ENCODE assay signal across 33 cellular contexts in genomic region chr6:128062882-128063603, GRCh38.
DNase-seq lines count a peak whose midpoint lies in the region; ATAC-seq, FAIRE-seq and TF ChIP-seq lines count a peak whose summit lies in the region.
"Had no signal": no experiment of that assay in that cellular context is flagged by ENCODE, and none has a peak within 500 bp of the region (broad histone marks: within the 10 kb centered on the region; RNA-seq: fewer than 3 reads in every experiment).

No MANE protein-coding gene starts in this region.

- no peak for FAIRE-seq in astrocyte (lab: Jason Lieb, UNC)

- TF ChIP-seq CTCF in astrocyte (IDR thresholded peaks at IDR 0.05; ENCODE audit: insufficient read depth, low read depth, low read length) (no peak), type B pancreatic cell (conservative IDR thresholded peaks at IDR 0.05) (no peak), Peyer's patch (IDR thresholded peaks at IDR 0.05) (no peak)

- no peak overlapping the region for H3K4me2 ChIP-seq in astrocyte (ENCODE audit: low read length)

- H2AFZ ChIP-seq in astrocyte (ENCODE audit: low read depth, low read length), result no peak overlapping the region

- H3K36me3 ChIP-seq in astrocyte (ENCODE audit: insufficient read depth, low read length) (peaks cover 6% of the 10 kb centered on the region), Peyer's patch (peaks cover 0 to 18% (median 0%) of the 10 kb centered on the region in 3 donors)
- H3K36me3 ChIP-seq in CD4-positive, alpha-beta memory T cell (ENCODE audit: insufficient read depth, low read length), result no peaks in the 10 kb centered on the region
- H3K36me3 ChIP-seq: adrenal gland, right atrium auricular region had no signal

- POLR2A ChIA-PET in CD4-positive, alpha-beta memory T cell (lab: Charles Lee; ENCODE audit: partially characterized antibody), result no interaction called here

- no peaks in the 10 kb centered on the region for H3K79me2 ChIP-seq in astrocyte (ENCODE audit: insufficient read depth, low read length)

- intact Hi-C loops in CD4-positive, alpha-beta memory T cell (cut with micrococcal nuclease), result no loop called here

- peaks cover 15% of the 10 kb centered on the region for H3K36me3 Mint-ChIP-seq in astrocyte (ENCODE audit: low read depth, unreplicated experiment)
- H3K36me3 Mint-ChIP-seq in type B pancreatic cell, result peaks cover 18% of the 10 kb centered on the region
- peaks cover 0 to 4% of the 10 kb centered on the region in 2 donors for H3K36me3 Mint-ChIP-seq in CD4-positive, alpha-beta memory T cell
- H3K36me3 Mint-ChIP-seq: CD4-positive, CD25-positive, alpha-beta regulatory T cell; immature natural killer cell; natural killer cell; stimulated activated effector memory CD8-positive, alpha-beta T cell treated with anti-CD3 and anti-CD28 coated beads, Interleukin-12 subunit alpha, Interleukin-12 subunit beta, amount 100 ng/mL, for 72 hours had no signal

- H3K9me3 ChIP-seq in astrocyte (ENCODE audit: insufficient read depth, low read depth, low read length), result no peaks in the 10 kb centered on the region
- no peaks in the 10 kb centered on the region for H3K9me3 ChIP-seq in CD4-positive, alpha-beta memory T cell (ENCODE audit: control insufficient read depth in 1 of 2, low read length in 2 of 2)
- H3K9me3 ChIP-seq in Peyer's patch, result no peaks in the 10 kb centered on the region
- H3K9me3 ChIP-seq: adrenal gland, esophagus muscularis mucosa, gastroesophageal sphincter, right atrium auricular region, SJSA1, upper lobe of left lung had no signal

- peak; percentile 13 for DNase-seq in EL
- DNase-seq in astrocyte (ENCODE audit: low read depth), result peak; percentile 34
- DNase-seq in left lobe of liver (ENCODE audit: low spot score), result no peak
- DNase-seq in type B pancreatic cell (ENCODE audit: extremely low spot score, unreplicated experiment), result no peak
- DNase-seq in CD4-positive, alpha-beta memory T cell, result no peak
- DNase-seq in Peyer's patch, result no peak
- DNase-seq: activated B cell treated with CpG ODN at 0.5 μM for 24 hours; activated CD4-positive, alpha-beta T cell treated with anti-CD3 and anti-CD28 coated beads, Interleukin-2, amount 50 U/mL, for 4 hours; activated naive CD4-positive, alpha-beta T cell; activated T-cell treated with anti-CD3 and anti-CD28 coated beads, Interleukin-2, amount 50 U/mL, for 72 hours; adrenal gland; CD4-positive, CD25-positive, alpha-beta regulatory T cell; cortex of kidney; DMS 273 treated with DMSO at 0.1 percent for 48 hours; endodermal cell; hypothalamus; immature natural killer cell; natural killer cell; NCI-H524 treated with DMSO at 0.1 percent for 48 hours; NK-92 treated with Interleukin-12 subunit alpha and Interleukin-12 subunit beta, amount 100 ng/mL, for 24 hours; occipital lobe; stimulated activated CD4-positive, alpha-beta T cell treated with anti-CD3 and anti-CD28 coated beads, Interleukin-12 subunit alpha, Interleukin-12 subunit beta, amount 100 ng/mL, for 4 hours; stimulated activated CD4-positive, alpha-beta T cell treated with anti-CD3 and anti-CD28 coated beads, Interleukin-4, amount 100 ng/mL, for 24 hours; substantia nigra; upper lobe of left lung had no signal

- H3K27me3 Mint-ChIP-seq in astrocyte (ENCODE audit: low read depth, unreplicated experiment) (no peaks in the 10 kb centered on the region), type B pancreatic cell (no peaks in the 10 kb centered on the region)
- H3K27me3 Mint-ChIP-seq in CD4-positive, alpha-beta memory T cell, result no peaks in the 10 kb centered on the region
- H3K27me3 Mint-ChIP-seq: activated B cell treated with CpG ODN at 0.5 μM for 24 hours; CD4-positive, CD25-positive, alpha-beta regulatory T cell; IgD-negative memory B cell had no signal

- H3K4me3 Mint-ChIP-seq in astrocyte (ENCODE audit: unreplicated experiment) (no peak overlapping the region), type B pancreatic cell (no peak overlapping the region)
- no peak overlapping the region for H3K4me3 Mint-ChIP-seq in CD4-positive, alpha-beta memory T cell
- H3K4me3 Mint-ChIP-seq: activated B cell treated with CpG ODN at 0.5 μM for 24 hours; activated T-cell treated with anti-CD3 and anti-CD28 coated beads, Interleukin-2, amount 50 U/mL, for 72 hours; CD4-positive, CD25-positive, alpha-beta regulatory T cell; endodermal cell; IgD-negative memory B cell; immature natural killer cell; natural killer cell; stimulated activated effector memory CD8-positive, alpha-beta T cell treated with anti-CD3 and anti-CD28 coated beads, Interleukin-12 subunit alpha, Interleukin-12 subunit beta, amount 100 ng/mL, for 72 hours had no signal

- H3K27ac Mint-ChIP-seq in astrocyte (ENCODE audit: unreplicated experiment) (peak overlapping the region; percentile 50), type B pancreatic cell (peak overlapping the region; percentile 58)
- H3K27ac Mint-ChIP-seq in CD4-positive, alpha-beta memory T cell, result no peak overlapping the region
- H3K27ac Mint-ChIP-seq: activated B cell treated with CpG ODN at 0.5 μM for 24 hours; activated T-cell treated with anti-CD3 and anti-CD28 coated beads, Interleukin-2, amount 50 U/mL, for 72 hours; CD4-positive, CD25-positive, alpha-beta regulatory T cell; endodermal cell; IgD-negative memory B cell; immature natural killer cell; natural killer cell; stimulated activated effector memory CD8-positive, alpha-beta T cell treated with anti-CD3 and anti-CD28 coated beads, Interleukin-12 subunit alpha, Interleukin-12 subunit beta, amount 100 ng/mL, for 72 hours had no signal

- peaks cover 37% of the 10 kb centered on the region for H3K4me1 Mint-ChIP-seq in astrocyte (ENCODE audit: low read depth, unreplicated experiment)
- H3K4me1 Mint-ChIP-seq in type B pancreatic cell (ENCODE audit: unreplicated experiment), result peaks cover 5% of the 10 kb centered on the region
- peaks cover 0 to 2% (median 0%) of the 10 kb centered on the region in 4 donors for H3K4me1 Mint-ChIP-seq in CD4-positive, alpha-beta memory T cell
- H3K4me1 Mint-ChIP-seq: activated B cell treated with CpG ODN at 0.5 μM for 24 hours; IgD-negative memory B cell; immature natural killer cell; natural killer cell; stimulated activated effector memory CD8-positive, alpha-beta T cell treated with anti-CD3 and anti-CD28 coated beads, Interleukin-12 subunit alpha, Interleukin-12 subunit beta, amount 100 ng/mL, for 72 hours had no signal

- no peak for TF ChIP-seq POLR2A in Peyer's patch (IDR thresholded peaks at IDR 0.05)

- no peak overlapping the region for H3K4me3 ChIP-seq in astrocyte (ENCODE audit: insufficient read depth, low read depth, low read length)
- no peak overlapping the region for H3K4me3 ChIP-seq in CD4-positive, alpha-beta memory T cell (ENCODE audit: low read length in 2 of 2)
- no peak overlapping the region for H3K4me3 ChIP-seq in Peyer's patch
- H3K4me3 ChIP-seq: adrenal gland, esophagus muscularis mucosa, gastroesophageal sphincter, right atrium auricular region, SJSA1, upper lobe of left lung had no signal

- CTCF ChIA-PET in CD4-positive, alpha-beta memory T cell (lab: Charles Lee; ENCODE audit: partially characterized antibody), result interaction anchor here (0.7 kb wide), 1 partner anchor 58 kb away, joined by 3 read pairs; no protein-coding TSS in a partner anchor

- H3K4me1 ChIP-seq in astrocyte (ENCODE audit: insufficient read depth, low read length) (no peaks in the 10 kb centered on the region), Peyer's patch (no peaks in the 10 kb centered on the region)
- no peaks in the 10 kb centered on the region for H3K4me1 ChIP-seq in CD4-positive, alpha-beta memory T cell (ENCODE audit: insufficient read depth, low read length)
- H3K4me1 ChIP-seq: adrenal gland, esophagus muscularis mucosa, gastroesophageal sphincter, right atrium auricular region, SJSA1, upper lobe of left lung had no signal

- no peaks in the 10 kb centered on the region for H4K20me1 ChIP-seq in astrocyte (ENCODE audit: insufficient read depth, low read length)

- ATAC-seq in left lobe of liver, result peak; percentile 97
- no peak for ATAC-seq in GM21526 (IDR thresholded peaks at IDR 0.05; ENCODE audit: low FRiP score, unreplicated experiment)
- ATAC-seq: activated T-cell treated with anti-CD3 and anti-CD28 coated beads, Interleukin-2, amount 50 U/mL, for 72 hours; gastroesophageal sphincter; natural killer cell; Panc1; stimulated activated effector memory CD8-positive, alpha-beta T cell treated with anti-CD3 and anti-CD28 coated beads, Interleukin-12 subunit alpha, Interleukin-12 subunit beta, amount 100 ng/mL, for 72 hours had no signal

- no peak overlapping the region for H3K9ac ChIP-seq in astrocyte (ENCODE audit: low read length)

- H3K27me3 ChIP-seq in astrocyte (ENCODE audit: insufficient read depth, low read length), result no peaks in the 10 kb centered on the region
- no peaks in the 10 kb centered on the region for H3K27me3 ChIP-seq in CD4-positive, alpha-beta memory T cell (ENCODE audit: insufficient read depth, low read length)
- no peaks in the 10 kb centered on the region for H3K27me3 ChIP-seq in Peyer's patch
- H3K27me3 ChIP-seq: adrenal gland, esophagus muscularis mucosa, gastroesophageal sphincter, right atrium auricular region, SJSA1, upper lobe of left lung had no signal

- H3K9me3 Mint-ChIP-seq in astrocyte (ENCODE audit: unreplicated experiment), result no peaks in the 10 kb centered on the region
- H3K9me3 Mint-ChIP-seq in type B pancreatic cell, result no peaks in the 10 kb centered on the region
- H3K9me3 Mint-ChIP-seq in CD4-positive, alpha-beta memory T cell, result no peaks in the 10 kb centered on the region
- H3K9me3 Mint-ChIP-seq: activated B cell treated with CpG ODN at 0.5 μM for 24 hours; activated T-cell treated with anti-CD3 and anti-CD28 coated beads, Interleukin-2, amount 50 U/mL, for 72 hours; CD4-positive, CD25-positive, alpha-beta regulatory T cell; endodermal cell; IgD-negative memory B cell; immature natural killer cell; natural killer cell; stimulated activated effector memory CD8-positive, alpha-beta T cell treated with anti-CD3 and anti-CD28 coated beads, Interleukin-12 subunit alpha, Interleukin-12 subunit beta, amount 100 ng/mL, for 72 hours had no signal

- no peak overlapping the region for H3K27ac ChIP-seq in astrocyte (ENCODE audit: low read depth, low read length)
- H3K27ac ChIP-seq in CD4-positive, alpha-beta memory T cell (ENCODE audit: low read depth, low read length), result no peak overlapping the region
- H3K27ac ChIP-seq in Peyer's patch, result no peak overlapping the region
- H3K27ac ChIP-seq: adrenal gland, esophagus muscularis mucosa, gastroesophageal sphincter, right atrium auricular region, SJSA1, upper lobe of left lung had no signal

Comparison
In these comparisons a context has a peak if more than half of its experiments do, and no peak if none do; other contexts are left out.
1. DNase-seq: peak in EL (single experiment) and astrocyte (single experiment); none in left lobe of liver (single experiment), type B pancreatic cell (single experiment), CD4-positive, alpha-beta memory T cell (0 of 5) and Peyer's patch (0 of 3).
2. H3K27ac Mint-ChIP-seq: peak in astrocyte (single experiment) and type B pancreatic cell (single experiment); none in CD4-positive, alpha-beta memory T cell (0 of 7).